In the genomic region with DNA sequence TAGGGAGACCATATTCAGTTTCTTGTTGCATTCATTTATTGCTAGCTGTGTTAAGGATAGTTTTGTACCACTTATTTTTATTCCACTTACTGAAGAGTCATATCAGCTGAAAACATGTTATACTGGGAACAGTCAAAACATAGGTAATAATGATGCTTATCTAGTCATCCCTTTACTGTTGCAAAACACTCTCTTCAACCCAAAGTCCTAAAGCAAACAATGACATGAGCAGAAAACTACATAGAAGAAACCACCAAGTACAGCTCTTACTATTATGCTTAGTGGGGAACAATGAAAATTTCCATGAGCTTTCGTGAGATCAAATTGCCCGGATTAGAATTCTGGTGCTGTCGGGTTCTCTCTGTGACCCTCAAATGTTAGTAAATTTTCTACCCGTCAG, we compare ENCODE assay signal across 30 cellular contexts.
"Had no signal": no experiment of that assay in that cellular context is flagged by ENCODE, and none has a peak within 500 bp of the region (broad histone marks: within the 10 kb centered on the region; RNA-seq: fewer than 3 reads in every experiment).

No MANE protein-coding gene starts in this region.

- H3K9me3 ChIP-seq: heart right ventricle, left lung, mucosa of descending colon, pancreas, psoas muscle, right atrium auricular region, stomach, testis, thyroid gland, transverse colon, upper lobe of left lung, vagina had no signal

- H3K27ac Mint-ChIP-seq: naive thymus-derived CD4-positive, alpha-beta T cell; natural killer cell treated with Interleukin-12 subunit alpha and Interleukin-12 subunit beta and Interleukin-15 and Interleukin-18, amount 100 ng/mL, for 72 hours; stimulated activated naive B cell treated with anti-CD40 and anti-IgM and Interleukin-4, amounts not matched to agents 10 μg/mL and 1 μg/mL and 100 μg/mL, for 72 hours had no signal

- H3K27ac ChIP-seq: heart right ventricle, hepatocyte, left lung, pancreas, psoas muscle, right atrium auricular region, skin epidermis, stomach, testis, thyroid gland, transverse colon, upper lobe of left lung, vagina had no signal

- H3K79me2 ChIP-seq: hepatocyte had no signal

- H3K4me3 ChIP-seq: heart right ventricle, hepatocyte, left lung, lung, mucosa of descending colon, pancreas, psoas muscle, right atrium auricular region, skin epidermis, stomach, testis, thyroid gland, transverse colon, upper lobe of left lung, vagina had no signal

- H3K27me3 Mint-ChIP-seq: naive thymus-derived CD4-positive, alpha-beta T cell; natural killer cell treated with Interleukin-12 subunit alpha and Interleukin-12 subunit beta and Interleukin-15 and Interleukin-18, amount 100 ng/mL, for 72 hours; stimulated activated naive B cell treated with anti-CD40 and anti-IgM and Interleukin-4, amounts not matched to agents 10 μg/mL and 1 μg/mL and 100 μg/mL, for 72 hours had no signal

- H3K36me3 Mint-ChIP-seq: naive thymus-derived CD4-positive, alpha-beta T cell; natural killer cell treated with Interleukin-12 subunit alpha and Interleukin-12 subunit beta and Interleukin-15 and Interleukin-18, amount 100 ng/mL, for 72 hours; stimulated activated naive B cell treated with anti-CD40 and anti-IgM and Interleukin-4, amounts not matched to agents 10 μg/mL and 1 μg/mL and 100 μg/mL, for 72 hours had no signal

- ATAC-seq: heart right ventricle; left colon; left lung; mucosa of descending colon; naive thymus-derived CD4-positive, alpha-beta T cell; natural killer cell treated with Interleukin-12 subunit alpha and Interleukin-12 subunit beta and Interleukin-15 and Interleukin-18, amount 100 ng/mL, for 72 hours; pancreas; psoas muscle; sciatic nerve; stimulated activated naive B cell treated with anti-CD40 and anti-IgM and Interleukin-4, amounts not matched to agents 10 μg/mL and 1 μg/mL and 100 μg/mL, for 72 hours; stimulated activated naive CD8-positive, alpha-beta T cell treated with anti-CD3 and anti-CD28 coated beads, Interleukin-15, Interleukin-2, amounts not matched to agents 100 U/mL and 50 U/mL, for 24 hours had no signal

- H3K4me1 Mint-ChIP-seq: naive thymus-derived CD4-positive, alpha-beta T cell; stimulated activated naive B cell treated with anti-CD40 and anti-IgM and Interleukin-4, amounts not matched to agents 10 μg/mL and 1 μg/mL and 100 μg/mL, for 72 hours had no signal

- H2AFZ ChIP-seq: hepatocyte had no signal

- H3K36me3 ChIP-seq: heart right ventricle, left lung, pancreas, right atrium auricular region, stomach, thyroid gland, transverse colon, upper lobe of left lung, vagina had no signal

- H3K4me3 Mint-ChIP-seq: naive thymus-derived CD4-positive, alpha-beta T cell; natural killer cell treated with Interleukin-12 subunit alpha and Interleukin-12 subunit beta and Interleukin-15 and Interleukin-18, amount 100 ng/mL, for 72 hours; stimulated activated naive B cell treated with anti-CD40 and anti-IgM and Interleukin-4, amounts not matched to agents 10 μg/mL and 1 μg/mL and 100 μg/mL, for 72 hours had no signal

- H3K4me1 ChIP-seq: heart right ventricle, left lung, pancreas, psoas muscle, right atrium auricular region, stomach, testis, thyroid gland, transverse colon, upper lobe of left lung, vagina had no signal

- H3K4me2 ChIP-seq: hepatocyte had no signal

- DNase-seq: heart right ventricle; kidney; left colon; left lung; mesendoderm; midbrain; mucosa of descending colon; naive thymus-derived CD4-positive, alpha-beta T cell; nucleus accumbens; pancreas; posterior cingulate gyrus; psoas muscle; stimulated activated CD4-positive, alpha-beta T cell treated with anti-CD3 and anti-CD28 coated beads, Interleukin-12 subunit alpha, Interleukin-12 subunit beta, amount 100 ng/mL, for 4 hours; stimulated activated CD4-positive, alpha-beta T cell treated with anti-CD3 and anti-CD28 coated beads, Interleukin-15, amount 100 ng/mL, for 24 hours; stimulated activated CD4-positive, alpha-beta T cell treated with anti-CD3 and anti-CD28 coated beads, Interleukin-2, amount 100 ng/mL, for 24 hours; stimulated activated CD4-positive, alpha-beta T cell treated with anti-CD3 and anti-CD28 coated beads, Interleukin-4, amount 100 ng/mL, for 1 hour; stimulated activated naive B cell treated with anti-CD40 and anti-IgM and Interleukin-4, amounts not matched to agents 10 μg/mL and 1 μg/mL and 100 μg/mL, for 72 hours; stimulated activated naive CD8-positive, alpha-beta T cell treated with anti-CD3 and anti-CD28 coated beads, Interleukin-15, Interleukin-2, amounts not matched to agents 100 U/mL and 50 U/mL, for 24 hours; stomach; testis; thyroid gland; transverse colon; upper lobe of left lung had no signal

- H3K27me3 ChIP-seq: heart right ventricle, hepatocyte, left lung, pancreas, right atrium auricular region, stomach, testis, thyroid gland, transverse colon, upper lobe of left lung, vagina had no signal
